Comparison of ENCODE assay signal across 9 cellular contexts in genomic region chr11:107689317-107690202, GRCh38. TPM values are rescaled to one million over a fixed set of nuclear protein-coding genes. Genes with fewer than 3 reads are reported as not detected.
DNase-seq lines count a peak whose midpoint lies in the region; ATAC-seq lines count a peak whose summit lies in the region.
"Had no signal": no experiment of that assay in that cellular context is flagged by ENCODE, and none has a peak within 500 bp of the region (broad histone marks: within the 10 kb centered on the region; RNA-seq: fewer than 3 reads in every experiment).

No MANE protein-coding gene starts in this region.

- no peak overlapping the region for H3K4me3 ChIP-seq in HAP-1
- no peak overlapping the region for H3K4me3 ChIP-seq in right cardiac atrium (ENCODE audit: low read length)
- H3K4me3 ChIP-seq in skeletal muscle satellite cell (ENCODE audit: low read length): no peak overlapping the region

- DNase-seq in DMS153 treated with DMSO at 0.1 percent for 48 hours (lab: John Stamatoyannopoulos, UW; ENCODE audit: unreplicated experiment) (peak; percentile 38), HAP-1 (ENCODE audit: low spot score in 2 of 2) (peak; percentile 53 to 84), NCI-H1105 treated with DMSO at 0.1 percent for 48 hours (lab: John Stamatoyannopoulos, UW) (peak; percentile 71), T-cell (peak in 30 of 34 experiments; percentile 6 to 57 (median 36)), amygdala (lab: John Stamatoyannopoulos, UW) (peak in 46 of 56 donors; percentile 4 to 89 (median 34)), right cardiac atrium (peak; percentile 61 to 88 (median 67)), cerebellar nuclear complex (lab: John Stamatoyannopoulos, UW) (no peak)

- H3K36me3 ChIP-seq in HAP-1 (replicated peaks): no peaks in the 10 kb centered on the region
- no peaks in the 10 kb centered on the region for H3K36me3 ChIP-seq in skeletal muscle satellite cell (ENCODE audit: insufficient read depth, low read length)

- H3K4me2 ChIP-seq in skeletal muscle satellite cell (ENCODE audit: low read length): peak overlapping the region; percentile 51

- no peaks in the 10 kb centered on the region for H3K36me3 Mint-ChIP-seq in T-cell
- H3K36me3 Mint-ChIP-seq: activated naive CD8-positive, alpha-beta T cell had no signal

- 40% methylated on average over 11 of the region's 11 CpGs for WGBS in right cardiac atrium

- CTCF ChIA-PET in T-cell (lab: Charles Lee): interaction anchor here (0.5 to 2.8 kb wide), 28 partner anchors 9 to 915 kb away, joined by 3 to 15 read pairs (median 4); partner anchors contain the start of gene ALKBH8 (in 1 of the 2)

- no peaks in the 10 kb centered on the region for H3K9me3 Mint-ChIP-seq in T-cell

- no peak overlapping the region for H3K9ac ChIP-seq in skeletal muscle satellite cell (ENCODE audit: low read depth, low read length)

- peaks cover 14 to 15% of the 10 kb centered on the region in 2 donors for H3K27me3 Mint-ChIP-seq in T-cell

- H3K9me3 ChIP-seq in HAP-1: no peaks in the 10 kb centered on the region
- H3K9me3 ChIP-seq in right cardiac atrium (ENCODE audit: control insufficient read depth, low read length): no peaks in the 10 kb centered on the region
- no peaks in the 10 kb centered on the region for H3K9me3 ChIP-seq in skeletal muscle satellite cell (replicated peaks; ENCODE audit: low read length)

- intact Hi-C loops in right cardiac atrium (cut with DNase I): loop anchor here (5.0 kb wide), 3 partner anchors 83 to 117 kb away; no protein-coding TSS in a partner anchor

- in situ Hi-C loops in HAP-1 (cut with MboI; ENCODE audit: low sequenced_read_pairs): loop anchor here (5.0 kb wide), 1 partner anchor 112 kb away; no protein-coding TSS in a partner anchor

- H3K27ac Mint-ChIP-seq in T-cell: no peak overlapping the region
- H3K27ac Mint-ChIP-seq: activated naive CD8-positive, alpha-beta T cell had no signal

- ATAC-seq in T-cell (replicated peaks in 1 of 4) (peak; percentile 41 to 63 (median 60)), right cardiac atrium (peak; percentile 88 to 91)

- H3K4me3 Mint-ChIP-seq in T-cell: no peak overlapping the region
- H3K4me3 Mint-ChIP-seq: activated naive CD8-positive, alpha-beta T cell had no signal

- H3K4me1 ChIP-seq in HAP-1 (no peaks in the 10 kb centered on the region), right cardiac atrium (ENCODE audit: control insufficient read depth, insufficient read depth, low read length) (peaks cover 1% of the 10 kb centered on the region), skeletal muscle satellite cell (ENCODE audit: control insufficient read depth, insufficient read depth, low read length) (peaks cover 15% of the 10 kb centered on the region)

- POLR2A ChIA-PET in T-cell (lab: Charles Lee): no interaction called here

- H3K27me3 ChIP-seq in HAP-1 (ENCODE audit: low read depth) (no peaks in the 10 kb centered on the region), right cardiac atrium (ENCODE audit: control insufficient read depth, insufficient read depth) (no peaks in the 10 kb centered on the region), skeletal muscle satellite cell (ENCODE audit: control insufficient read depth, insufficient read depth, low read length) (no peaks in the 10 kb centered on the region)

- peaks cover 0 to 3% (median 0%) of the 10 kb centered on the region in 3 donors for H3K4me1 Mint-ChIP-seq in T-cell

- H3K27ac ChIP-seq in right cardiac atrium (ENCODE audit: low read length): no peak overlapping the region

RNA-seq across cellular contexts. Expression of gene SLN, which starts 22.3 kb away (rescaled TPM):
- total RNA-seq in T-cell (not detected), right cardiac atrium (1,000 to 10,000 TPM in 3 of 4 donors, 100 to 1,000 TPM in 1; 753 to 2,517 (median 1,525) TPM)
- polyA plus RNA-seq in right cardiac atrium: 2,787 TPM
- total RNA-seq in skeletal muscle satellite cell (2012; rRNA removed): 1.1 TPM in 1 of 2 replicates, not detected in the other

Comparison
In these comparisons a context has a peak if more than half of its experiments do, and no peak if none do; other contexts are left out.
1. DNase-seq: peak in DMS153 treated with DMSO at 0.1 percent for 48 hours (single experiment), HAP-1 (2 of 2), NCI-H1105 treated with DMSO at 0.1 percent for 48 hours (single experiment), T-cell (30 of 34), amygdala (46 of 56) and right cardiac atrium (3 of 3); none in cerebellar nuclear complex (0 of 2).
2. RNA of gene SLN, which starts 22.3 kb away (total RNA-seq): 753 to 2,517 TPM in right cardiac atrium; not detected in T-cell; every median in the first group is over 100 times any median in the second.